Comparison of ENCODE assay signal across 8 cellular contexts in the genomic region with DNA sequence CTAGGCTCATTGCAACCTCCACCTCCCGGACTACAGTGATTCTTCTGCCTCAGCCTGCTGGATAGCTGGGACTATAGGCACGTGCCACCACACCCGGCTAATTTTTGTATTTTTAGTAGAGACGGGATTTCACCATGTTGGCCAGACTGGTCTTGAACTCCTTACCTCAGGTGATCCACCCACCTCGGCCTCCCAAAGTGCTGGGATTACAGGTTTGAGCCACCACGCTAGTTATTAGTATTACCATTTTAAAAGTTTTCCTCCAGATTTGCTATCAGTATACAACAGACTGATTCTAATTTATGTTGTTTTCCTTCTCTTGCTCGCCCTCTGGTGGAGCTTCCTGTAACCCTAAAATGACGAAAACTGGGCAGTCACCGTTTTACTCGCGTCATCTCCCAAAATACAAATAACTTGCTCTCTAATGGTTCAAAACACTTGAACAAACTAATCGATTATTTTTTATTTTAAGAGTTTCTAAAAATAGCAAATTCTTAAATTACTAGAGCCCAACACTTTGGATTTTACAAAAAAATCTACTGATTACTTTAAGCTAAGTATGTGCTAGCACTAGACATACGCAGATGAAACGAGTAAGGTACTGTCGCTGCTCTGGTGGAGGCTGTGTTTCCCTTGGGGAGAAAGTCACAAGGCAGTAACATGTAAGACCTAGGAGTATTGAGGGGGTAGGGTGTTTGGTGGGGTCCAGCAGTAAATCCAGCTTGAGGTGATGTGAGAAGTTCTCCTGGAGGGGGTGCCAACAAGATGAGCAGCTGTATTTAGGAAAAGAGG.
DNase-seq lines count a peak whose midpoint lies in the region; ATAC-seq and TF ChIP-seq lines count a peak whose summit lies in the region.

No MANE protein-coding gene starts in this region.

- DNase-seq in AG04449 (ENCODE audit: low read depth, low spot score), result no peak
- peak; percentile 44 for DNase-seq in NCI-H524 treated with DMSO at 0.1 percent for 48 hours (lab: John Stamatoyannopoulos, UW)
- peak; percentile 73 for DNase-seq in activated CD4-positive, alpha-beta memory T cell treated with anti-CD3 and anti-CD28 coated beads, Interleukin-2, amount 10 ng/mL, durations not matched to agents 7 days and 5 days
- peak; percentile 63 for DNase-seq in effector CD8-positive, alpha-beta T cell (lab: John Stamatoyannopoulos, UW)
- DNase-seq in midbrain (lab: John Stamatoyannopoulos, UW), result peak; percentile 76
- DNase-seq in stimulated activated CD8-positive, alpha-beta memory T cell treated with anti-CD3 and anti-CD28 coated beads, Interleukin-4, amount 100 ng/mL, for 48 hours, result peak; percentile 76

- H3K36me3 Mint-ChIP-seq in activated CD4-positive, alpha-beta memory T cell treated with anti-CD3 and anti-CD28 coated beads, Interleukin-2, amount 10 ng/mL, durations not matched to agents 7 days and 5 days (ENCODE audit: low read depth), result peaks cover 4% of the 10 kb centered on the region

- H3K4me3 Mint-ChIP-seq in activated CD4-positive, alpha-beta memory T cell treated with anti-CD3 and anti-CD28 coated beads, Interleukin-2, amount 10 ng/mL, durations not matched to agents 7 days and 5 days, result peak overlapping the region; percentile 1

- no peak overlapping the region for H3K27ac Mint-ChIP-seq in activated CD4-positive, alpha-beta memory T cell treated with anti-CD3 and anti-CD28 coated beads, Interleukin-2, amount 10 ng/mL, durations not matched to agents 7 days and 5 days

- CTCF ChIA-PET in AG04449 (lab: Yijun Ruan, JAX), result interaction anchor here (0.7 to 2.0 kb wide), 14 partner anchors 18 to 400 kb away, joined by 3 to 7 read pairs (median 3); no protein-coding TSS in a partner anchor
- CTCF ChIA-PET in activated CD4-positive, alpha-beta memory T cell treated with anti-CD3 and anti-CD28 coated beads, Interleukin-2, amount 10 ng/mL, durations not matched to agents 7 days and 5 days (lab: Charles Lee), result interaction anchor here (0.8 to 2.0 kb wide), 17 partner anchors 10 to 446 kb away, joined by 3 to 17 read pairs (median 3); no protein-coding TSS in a partner anchor

- ATAC-seq in GM18502 (IDR thresholded peaks at IDR 0.05; ENCODE audit: poor library complexity, unreplicated experiment) (peak; percentile 71), HG03045 (IDR thresholded peaks at IDR 0.05; ENCODE audit: unreplicated experiment) (peak; percentile 73)

- no peaks in the 10 kb centered on the region for H3K9me3 Mint-ChIP-seq in activated CD4-positive, alpha-beta memory T cell treated with anti-CD3 and anti-CD28 coated beads, Interleukin-2, amount 10 ng/mL, durations not matched to agents 7 days and 5 days

- peak; percentile 37 for TF ChIP-seq CTCF in AG04449 (IDR thresholded peaks at IDR 0.05; ENCODE audit: insufficient read depth, low read length, missing control alignments)

- H3K27me3 Mint-ChIP-seq in activated CD4-positive, alpha-beta memory T cell treated with anti-CD3 and anti-CD28 coated beads, Interleukin-2, amount 10 ng/mL, durations not matched to agents 7 days and 5 days, result peaks cover 8% of the 10 kb centered on the region

- POLR2A ChIA-PET in AG04449 (lab: Yijun Ruan, JAX), result no interaction called here
- POLR2A ChIA-PET in activated CD4-positive, alpha-beta memory T cell treated with anti-CD3 and anti-CD28 coated beads, Interleukin-2, amount 10 ng/mL, durations not matched to agents 7 days and 5 days (lab: Charles Lee), result interaction anchor here (0.5 to 1.1 kb wide), 4 partner anchors 19 to 410 kb away, joined by 3 read pairs; no protein-coding TSS in a partner anchor

- peaks cover 11% of the 10 kb centered on the region for H3K4me1 Mint-ChIP-seq in activated CD4-positive, alpha-beta memory T cell treated with anti-CD3 and anti-CD28 coated beads, Interleukin-2, amount 10 ng/mL, durations not matched to agents 7 days and 5 days

- H3K4me3 ChIP-seq in AG04449 (ENCODE audit: low read depth, low read length), result no peak overlapping the region
